In the genomic region with DNA sequence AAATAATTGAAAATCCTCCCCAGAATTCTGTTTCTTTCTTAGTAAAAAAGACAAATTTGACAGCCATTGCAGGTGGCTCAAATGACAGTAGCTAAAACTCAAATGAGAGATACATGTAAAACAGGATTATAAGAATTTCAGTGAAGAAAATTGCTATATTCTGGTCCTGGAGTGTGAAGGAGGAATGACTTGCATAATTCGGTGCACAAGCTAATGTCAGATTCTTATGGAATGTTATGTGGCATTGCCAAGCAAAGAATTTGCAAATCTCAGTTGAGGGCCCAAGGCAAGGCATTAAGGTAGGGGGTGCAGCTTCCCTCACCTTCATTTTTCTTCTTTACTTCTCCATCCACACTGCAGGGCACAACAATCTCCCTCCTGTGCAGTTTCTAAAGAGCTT, we compare ENCODE assay signal across 1 cellular context.
TF ChIP-seq lines count a peak whose summit lies in the region.

No MANE protein-coding gene starts in this region.

TF ChIP-seq in IMR-90, 13 proteins besides CTCF, POLR2A, EP300 and RAD21 (continued from another document):
- no peak for TF ChIP-seq USF2 (IDR thresholded peaks at IDR 0.05; ENCODE audit: low read depth, low read length)
- TF ChIP-seq CHD1 (IDR thresholded peaks at IDR 0.05; ENCODE audit: low read depth, low read length), result no peak
- TF ChIP-seq MAFK (IDR thresholded peaks at IDR 0.05; ENCODE audit: low read depth, low read length), result no peak
- TF ChIP-seq SMC3 (IDR thresholded peaks at IDR 0.05; ENCODE audit: low read depth, low read length), result no peak
